29 cellular contexts compared by ENCODE assay signal in the genomic region with DNA sequence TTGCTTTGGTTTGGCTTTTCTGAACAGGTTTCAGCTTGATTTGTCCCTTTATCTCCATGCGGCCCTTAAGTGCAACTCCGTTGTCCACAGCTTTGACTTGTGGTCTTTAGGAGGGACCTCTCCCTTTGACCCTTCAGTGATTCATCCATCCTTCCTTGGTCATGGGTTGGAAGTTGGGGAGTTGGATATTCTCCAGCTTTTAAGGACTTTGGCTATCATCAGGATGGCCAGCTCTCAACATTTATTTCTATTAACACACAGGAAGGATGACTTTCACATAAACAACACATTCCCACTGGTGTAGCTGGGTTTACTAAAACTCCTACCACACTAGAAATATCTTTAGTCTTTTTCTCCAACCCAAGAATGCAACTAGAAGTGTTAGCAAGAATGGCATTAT. TPM values are rescaled to one million over a fixed set of nuclear protein-coding genes. Genes with fewer than 3 reads are reported as not detected.
A peak's percentile ranks its signal among the peaks of the same experiment; 100 is the strongest.
DNase-seq lines count a peak whose midpoint lies in the region; ATAC-seq, FAIRE-seq and TF ChIP-seq lines count a peak whose summit lies in the region.
"Had no signal": no experiment of that assay in that cellular context is flagged by ENCODE, and none has a peak within 500 bp of the region (broad histone marks: within the 10 kb centered on the region; RNA-seq: fewer than 3 reads in every experiment).

No MANE protein-coding gene starts in this region.

- H3K27ac ChIP-seq in astrocyte (ENCODE audit: low read depth, low read length) = peak overlapping the region; percentile 20
- no peak overlapping the region for H3K27ac ChIP-seq in mammary epithelial cell (ENCODE audit: insufficient read depth, low read depth, low read length)
- H3K27ac ChIP-seq: psoas muscle, suprapubic skin, VCaP had no signal

- ATAC-seq in HG03108 (IDR thresholded peaks at IDR 0.05; ENCODE audit: unreplicated experiment) (no peak), GM19467 (IDR thresholded peaks at IDR 0.05; ENCODE audit: unreplicated experiment) (no peak)
- ATAC-seq: activated CD4-positive, alpha-beta T cell treated with anti-CD3 and anti-CD28 coated beads for 36 hours; activated CD8-positive, alpha-beta T cell treated with anti-CD3 and anti-CD28 coated beads, Interleukin-2, amount 10 ng/mL, durations not matched to agents 7 days and 5 days; activated T-helper 17 cell treated with anti-CD3 and anti-CD28 coated beads, Interleukin-2, amount 50 U/mL, for 72 hours; natural killer cell; Panc1; psoas muscle had no signal

- intact Hi-C loops in mammary epithelial cell (cut with micrococcal nuclease) = no loop called here

- peaks cover 2% of the 10 kb centered on the region for H3K9me3 Mint-ChIP-seq in astrocyte (ENCODE audit: unreplicated experiment)

- H3K4me3 ChIP-seq in astrocyte (ENCODE audit: insufficient read depth, low read depth, low read length) (no peak overlapping the region), fibroblast of the aortic adventitia (ENCODE audit: low read depth, low read length) (no peak overlapping the region), skeletal muscle satellite cell (ENCODE audit: low read length) (no peak overlapping the region), mammary epithelial cell (replicated peaks in 1 of 3; ENCODE audit: insufficient read depth in 1 of 3, low read depth in 2 of 3, low read length in 3 of 3) (no peak overlapping the region)
- H3K4me3 ChIP-seq: HAP-1, psoas muscle, suprapubic skin had no signal

- H4K20me1 ChIP-seq in astrocyte (ENCODE audit: insufficient read depth, low read length) (no peaks in the 10 kb centered on the region), mammary epithelial cell (ENCODE audit: insufficient read depth, low read length) (no peaks in the 10 kb centered on the region)

- dilution Hi-C loops in mammary epithelial cell (cut with HindIII; ENCODE audit: low sequenced_read_pairs) = no loop called here

- TF ChIP-seq CTCF in astrocyte (IDR thresholded peaks at IDR 0.05; ENCODE audit: insufficient read depth, low read depth, low read length) (no peak), fibroblast of the aortic adventitia (IDR thresholded peaks at IDR 0.05; ENCODE audit: insufficient read depth, low read length) (no peak), mammary epithelial cell (conservative IDR thresholded peaks at IDR 0.05 in 1 of 2, IDR thresholded peaks at IDR 0.05 in 1 of 2; ENCODE audit: extremely low read depth in 1 of 2, insufficient read depth in 1 of 2, low read depth in 1 of 2, low read length in 2 of 2) (no peak)

- H3K4me2 ChIP-seq in astrocyte (ENCODE audit: low read length) (peak overlapping the region; percentile 33), skeletal muscle satellite cell (ENCODE audit: low read length) (peak overlapping the region; percentile 27), mammary epithelial cell (ENCODE audit: insufficient read depth, low read depth, low read length) (no peak overlapping the region)

- WGBS in mammary epithelial cell (ENCODE audit: low coverage, missing lambda C conversion rate) = 69% methylated on average over 2 of the region's 2 CpGs

- H3K4me3 Mint-ChIP-seq in astrocyte (ENCODE audit: unreplicated experiment) = no peak overlapping the region
- H3K4me3 Mint-ChIP-seq: activated CD4-positive, alpha-beta T cell treated with anti-CD3 and anti-CD28 coated beads for 36 hours; activated CD8-positive, alpha-beta T cell treated with anti-CD3 and anti-CD28 coated beads, Interleukin-2, amount 10 ng/mL, durations not matched to agents 7 days and 5 days; activated T-helper 17 cell treated with anti-CD3 and anti-CD28 coated beads, Interleukin-2, amount 50 U/mL, for 72 hours; CD4-positive, CD25-positive, alpha-beta regulatory T cell; natural killer cell had no signal

- H3K9me3 ChIP-seq in astrocyte (ENCODE audit: insufficient read depth, low read depth, low read length) (no peaks in the 10 kb centered on the region), skeletal muscle satellite cell (replicated peaks; ENCODE audit: low read length) (no peaks in the 10 kb centered on the region), mammary epithelial cell (replicated peaks; ENCODE audit: insufficient read depth, low read length) (no peaks in the 10 kb centered on the region)
- H3K9me3 ChIP-seq: HAP-1, psoas muscle, suprapubic skin had no signal

- in situ Hi-C loops in mammary epithelial cell (cut with MboI; ENCODE audit: low sequenced_read_pairs in 2 of 2) = no loop called here

- H2AFZ ChIP-seq in astrocyte (ENCODE audit: low read depth, low read length) = no peak overlapping the region
- H2AFZ ChIP-seq in mammary epithelial cell (ENCODE audit: low read depth, low read length) = no peak overlapping the region

- H3K36me3 Mint-ChIP-seq in astrocyte (ENCODE audit: low read depth, unreplicated experiment) = no peaks in the 10 kb centered on the region
- H3K36me3 Mint-ChIP-seq: CD4-positive, CD25-positive, alpha-beta regulatory T cell had no signal

- H3K4me1 Mint-ChIP-seq in astrocyte (ENCODE audit: low read depth, unreplicated experiment) = peaks cover 25% of the 10 kb centered on the region
- H3K4me1 Mint-ChIP-seq: activated CD4-positive, alpha-beta T cell treated with anti-CD3 and anti-CD28 coated beads for 36 hours; activated T-helper 17 cell treated with anti-CD3 and anti-CD28 coated beads, Interleukin-2, amount 50 U/mL, for 72 hours; CD4-positive, CD25-positive, alpha-beta regulatory T cell; natural killer cell had no signal

- peak; percentile 90 for FAIRE-seq in astrocyte (lab: Jason Lieb, UNC)
- FAIRE-seq: keratinocyte had no signal

- no TSS peak for BruUV-seq in mammary epithelial cell (replicated peaks; lab: Mats Ljungman, UMichigan)

- CTCF ChIA-PET in mammary epithelial cell (lab: Charles Lee; ENCODE audit: low non-redundant PET) = no interaction called here

- no peaks in the 10 kb centered on the region for H3K27me3 Mint-ChIP-seq in astrocyte (ENCODE audit: low read depth, unreplicated experiment)
- H3K27me3 Mint-ChIP-seq: activated CD4-positive, alpha-beta T cell treated with anti-CD3 and anti-CD28 coated beads for 36 hours; CD4-positive, CD25-positive, alpha-beta regulatory T cell had no signal

- H3K27me3 ChIP-seq in astrocyte (ENCODE audit: insufficient read depth, low read length) (no peaks in the 10 kb centered on the region), skeletal muscle satellite cell (ENCODE audit: control insufficient read depth, insufficient read depth, low read length) (no peaks in the 10 kb centered on the region), mammary epithelial cell (ENCODE audit: insufficient read depth, low read length) (no peaks in the 10 kb centered on the region)
- H3K27me3 ChIP-seq: suprapubic skin had no signal

- DNase-seq in HCEC 1CT (peak; percentile 86), astrocyte (ENCODE audit: low read depth) (peak; percentile 72), fibroblast of the aortic adventitia (ENCODE audit: low read depth) (peak; percentile 40), mammary epithelial cell (no peak), DMS79 (lab: John Stamatoyannopoulos, UW) (no peak)
- DNase-seq: activated CD4-positive, alpha-beta T cell treated with anti-CD3 and anti-CD28 coated beads for 36 hours; activated CD8-positive, alpha-beta T cell treated with anti-CD3 and anti-CD28 coated beads, Interleukin-2, amount 10 ng/mL, durations not matched to agents 7 days and 5 days; activated naive CD4-positive, alpha-beta T cell treated with anti-CD3 and anti-CD28 coated beads, Interleukin-2, amount 50 U/mL, for 16 hours; CD4-positive, CD25-positive, alpha-beta regulatory T cell; head of caudate nucleus; natural killer cell; NCI-H1436 treated with DMSO at 0.1 percent for 48 hours; NCI-H2107; NCI-H748 treated with DMSO at 0.1 percent for 48 hours; occipital lobe; psoas muscle; SHP77 treated with DMSO at 0.1 percent for 48 hours; stimulated activated naive CD4-positive, alpha-beta T cell; SW 1271; T1000 had no signal

- H3K9ac ChIP-seq in astrocyte (ENCODE audit: low read length) (no peak overlapping the region), skeletal muscle satellite cell (ENCODE audit: low read depth, low read length) (no peak overlapping the region), mammary epithelial cell (ENCODE audit: insufficient read depth, low read length) (no peak overlapping the region)

- no peaks in the 10 kb centered on the region for H3K79me2 ChIP-seq in astrocyte (ENCODE audit: insufficient read depth, low read length)
- H3K79me2 ChIP-seq in mammary epithelial cell (ENCODE audit: insufficient read depth, low read length) = no peaks in the 10 kb centered on the region

- peak overlapping the region; percentile 43 for H3K27ac Mint-ChIP-seq in astrocyte (ENCODE audit: unreplicated experiment)
- H3K27ac Mint-ChIP-seq: activated CD4-positive, alpha-beta T cell treated with anti-CD3 and anti-CD28 coated beads for 36 hours; activated CD8-positive, alpha-beta T cell treated with anti-CD3 and anti-CD28 coated beads, Interleukin-2, amount 10 ng/mL, durations not matched to agents 7 days and 5 days; activated T-helper 17 cell treated with anti-CD3 and anti-CD28 coated beads, Interleukin-2, amount 50 U/mL, for 72 hours; CD4-positive, CD25-positive, alpha-beta regulatory T cell; natural killer cell had no signal

- H3K36me3 ChIP-seq in astrocyte (ENCODE audit: insufficient read depth, low read length) = no peaks in the 10 kb centered on the region
- no peaks in the 10 kb centered on the region for H3K36me3 ChIP-seq in skeletal muscle satellite cell (ENCODE audit: insufficient read depth, low read length)
- no peaks in the 10 kb centered on the region for H3K36me3 ChIP-seq in mammary epithelial cell (ENCODE audit: insufficient read depth, low read length)
- H3K36me3 ChIP-seq: HAP-1, suprapubic skin had no signal

- peaks cover 42% of the 10 kb centered on the region for H3K4me1 ChIP-seq in astrocyte (ENCODE audit: insufficient read depth, low read length)
- peaks cover 54% of the 10 kb centered on the region for H3K4me1 ChIP-seq in skeletal muscle satellite cell (ENCODE audit: control insufficient read depth, insufficient read depth, low read length)
- H3K4me1 ChIP-seq in mammary epithelial cell (ENCODE audit: insufficient read depth, low read length) = peaks cover 21% of the 10 kb centered on the region
- H3K4me1 ChIP-seq: HAP-1, psoas muscle, suprapubic skin had no signal

RNA-seq across cellular contexts. Expression of a gene that starts 50.9 kb away (rescaled TPM):
- total RNA-seq in astrocyte (21.5 and 26.2 TPM in 2 replicates), fibroblast of the aortic adventitia (ENCODE audit: low replicate concordance) (2.3 and 23.4 TPM in 2 replicates), mammary epithelial cell (10 to 100 TPM in 1 of 2 donors, 1 to 10 TPM in 1; 5.7 to 35.4 TPM)
- 7.6 and 9.4 TPM in 2 replicates for total RNA-seq in skeletal muscle satellite cell (2012; rRNA removed)
- 11.9 TPM for polyA plus RNA-seq in mammary epithelial cell
- 18.5 TPM for polyA minus RNA-seq in mammary epithelial cell

Comparison
In these comparisons a context has a peak if more than half of its experiments do, and no peak if none do; other contexts are left out.
1. DNase-seq: peak in HCEC 1CT (single experiment), astrocyte (single experiment) and fibroblast of the aortic adventitia (single experiment); none in mammary epithelial cell (single experiment) and DMS79 (single experiment).